Comparison of ENCODE assay signal across 18 cellular contexts in the genomic region with DNA sequence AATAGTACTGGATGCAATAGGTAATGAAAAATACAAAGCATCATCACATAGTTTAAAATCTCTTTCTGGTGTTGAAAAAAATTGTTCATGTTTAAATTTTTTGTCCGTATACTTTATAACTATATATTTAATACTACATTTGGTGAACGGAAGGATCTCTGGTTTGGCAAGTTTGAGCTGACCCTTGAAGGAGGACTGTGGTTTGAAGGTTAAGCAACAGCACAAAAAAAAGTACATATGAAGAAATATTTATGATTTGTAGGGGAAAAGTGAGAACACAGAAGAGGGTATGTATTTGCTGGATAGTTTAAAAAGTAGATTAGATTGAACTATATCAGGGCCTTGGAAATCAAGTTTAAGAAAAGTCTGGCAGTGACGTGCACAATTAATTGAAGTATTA. TPM values are rescaled to one million over a fixed set of nuclear protein-coding genes. Genes with fewer than 3 reads are reported as not detected.
"Had no signal": no experiment of that assay in that cellular context is flagged by ENCODE, and none has a peak within 500 bp of the region (broad histone marks: within the 10 kb centered on the region; RNA-seq: fewer than 3 reads in every experiment).

No MANE protein-coding gene starts in this region.

- DNase-seq: effector memory CD8-positive, alpha-beta T cell; esophagus squamous epithelium; foreskin melanocyte; head of caudate nucleus; kidney glomerular epithelial cell; mesendoderm; naive B cell; occipital lobe; pancreas; right cardiac atrium; small intestine; stimulated activated CD4-positive, alpha-beta T cell treated with anti-CD3 and anti-CD28 coated beads, Interleukin-12 subunit alpha, Interleukin-12 subunit beta, amount 100 ng/mL, for 4 hours; stimulated activated CD4-positive, alpha-beta T cell treated with anti-CD3 and anti-CD28 coated beads, Interleukin-2, amount 100 ng/mL, for 48 hours; stimulated activated naive CD8-positive, alpha-beta T cell treated with anti-CD3 and anti-CD28 coated beads, Interleukin-15, Interleukin-2, amounts not matched to agents 100 U/mL and 50 U/mL, for 24 hours; thyroid gland had no signal

- ATAC-seq: effector memory CD8-positive, alpha-beta T cell; pancreas; right cardiac atrium; stimulated activated naive CD8-positive, alpha-beta T cell treated with anti-CD3 and anti-CD28 coated beads, Interleukin-15, Interleukin-2, amounts not matched to agents 100 U/mL and 50 U/mL, for 24 hours had no signal

- H3K4me3 ChIP-seq: esophagus squamous epithelium, hepatocyte, pancreas, suprapubic skin, thyroid gland had no signal

RNA-seq across cellular contexts. Expression of gene ARL9, which starts 24.9 kb away (rescaled TPM):
- total RNA-seq: hepatocyte, lung microvascular endothelial cell, right cardiac atrium had no signal
